9 cellular contexts compared by ENCODE assay signal in genomic region chr16:28181557-28181914, GRCh38. TPM values are rescaled to one million over a fixed set of nuclear protein-coding genes. Genes with fewer than 3 reads are reported as not detected.
A peak's percentile ranks its signal among the peaks of the same experiment; 100 is the strongest.
DNase-seq lines count a peak whose midpoint lies in the region; ATAC-seq and TF ChIP-seq lines count a peak whose summit lies in the region.
"Had no signal": no experiment of that assay in that cellular context is flagged by ENCODE, and none has a peak within 500 bp of the region (broad histone marks: within the 10 kb centered on the region; RNA-seq: fewer than 3 reads in every experiment).

No MANE protein-coding gene starts in this region.

- CTCF ChIA-PET in activated CD8-positive, alpha-beta T cell treated with anti-CD3 and anti-CD28 coated beads for 36 hours (lab: Charles Lee): interaction anchor here (1.0 to 1.3 kb wide), 3 partner anchors 15 to 36 kb away, joined by 3 to 5 read pairs (median 4); no protein-coding TSS in a partner anchor

- no peak overlapping the region for H2AFZ ChIP-seq in Karpas-422 (ENCODE audit: low read length)

- H3K9me3 ChIP-seq in left ventricle myocardium inferior (replicated peaks): peaks cover 5% of the 10 kb centered on the region
- no peaks in the 10 kb centered on the region for H3K9me3 ChIP-seq in Karpas-422 (ENCODE audit: low read length)

- peaks cover 3% of the 10 kb centered on the region for H3K9me3 Mint-ChIP-seq in activated CD8-positive, alpha-beta T cell treated with anti-CD3 and anti-CD28 coated beads for 36 hours

- peak overlapping the region; percentile 96 for H3K27ac Mint-ChIP-seq in activated CD8-positive, alpha-beta T cell treated with anti-CD3 and anti-CD28 coated beads for 36 hours

- DNase-seq in DMS 273 (lab: John Stamatoyannopoulos, UW; ENCODE audit: unreplicated experiment) (peak; percentile 23), DMS 273 treated with DMSO at 0.1 percent for 48 hours (lab: John Stamatoyannopoulos, UW) (no peak), left ventricle myocardium inferior (no peak), Karpas-422 (no peak)
- DNase-seq in activated CD8-positive, alpha-beta T cell treated with anti-CD3 and anti-CD28 coated beads for 36 hours: no peak
- DNase-seq in stimulated activated naive CD8-positive, alpha-beta T cell treated with anti-CD3 and anti-CD28 coated beads, Interleukin-15, Interleukin-2, amounts not matched to agents 100 U/mL and 50 U/mL, for 24 hours: no peak
- DNase-seq in activated CD4-positive, CD25-positive, alpha-beta regulatory T cell (lab: John Stamatoyannopoulos, UW): no peak

- H3K36me3 ChIP-seq in left ventricle myocardium inferior (peaks cover 12% of the 10 kb centered on the region), Karpas-422 (ENCODE audit: insufficient read depth, low read length) (peaks cover 52% of the 10 kb centered on the region)

- H3K27me3 Mint-ChIP-seq in activated CD8-positive, alpha-beta T cell treated with anti-CD3 and anti-CD28 coated beads for 36 hours: no peaks in the 10 kb centered on the region

- intact Hi-C loops in activated CD8-positive, alpha-beta T cell treated with anti-CD3 and anti-CD28 coated beads for 36 hours (cut with micrococcal nuclease): no loop called here
- intact Hi-C loops in left ventricle myocardium inferior (cut with micrococcal nuclease): no loop called here

- no peak overlapping the region for H3K4me3 ChIP-seq in left ventricle myocardium inferior
- no peak overlapping the region for H3K4me3 ChIP-seq in Karpas-422 (ENCODE audit: low read length)

- H3K4me3 Mint-ChIP-seq in activated CD8-positive, alpha-beta T cell treated with anti-CD3 and anti-CD28 coated beads for 36 hours: no peak overlapping the region

- peak overlapping the region; percentile 66 for H3K27ac ChIP-seq in left ventricle myocardium inferior (replicated peaks)
- no peak overlapping the region for H3K27ac ChIP-seq in Karpas-422 (ENCODE audit: low read length)
- H3K27ac ChIP-seq: 22Rv1 had no signal

- H3K36me3 Mint-ChIP-seq in activated CD8-positive, alpha-beta T cell treated with anti-CD3 and anti-CD28 coated beads for 36 hours (ENCODE audit: low read depth): peaks cover 79% of the 10 kb centered on the region

- peaks cover 73% of the 10 kb centered on the region for H3K4me1 Mint-ChIP-seq in activated CD8-positive, alpha-beta T cell treated with anti-CD3 and anti-CD28 coated beads for 36 hours (ENCODE audit: low read depth)

- ATAC-seq in activated CD8-positive, alpha-beta T cell treated with anti-CD3 and anti-CD28 coated beads for 36 hours: peak; percentile 21
- ATAC-seq in stimulated activated naive CD8-positive, alpha-beta T cell treated with anti-CD3 and anti-CD28 coated beads, Interleukin-15, Interleukin-2, amounts not matched to agents 100 U/mL and 50 U/mL, for 24 hours: peak; percentile 8
- no peak for ATAC-seq in HG03135 (IDR thresholded peaks at IDR 0.05; ENCODE audit: unreplicated experiment)

- no peak overlapping the region for H3K4me2 ChIP-seq in Karpas-422 (ENCODE audit: low read depth, low read length, poor library complexity, severe bottlenecking)

- H3K79me2 ChIP-seq in Karpas-422 (ENCODE audit: low read length): peaks cover 99% of the 10 kb centered on the region

- POLR2A ChIA-PET in activated CD8-positive, alpha-beta T cell treated with anti-CD3 and anti-CD28 coated beads for 36 hours (lab: Charles Lee): interaction anchor here (0.5 to 5.2 kb wide), 10 partner anchors 12 to 82 kb away, joined by 3 to 31 read pairs (median 4); no protein-coding TSS in a partner anchor

- H3K9me2 ChIP-seq in Karpas-422 (replicated peaks; ENCODE audit: insufficient read depth, low read length): no peaks in the 10 kb centered on the region

- H3K4me1 ChIP-seq in left ventricle myocardium inferior (peaks cover 52% of the 10 kb centered on the region), Karpas-422 (ENCODE audit: low read length) (peaks cover 28% of the 10 kb centered on the region)

- no peak overlapping the region for H3K9ac ChIP-seq in Karpas-422 (ENCODE audit: low read length)

- no peaks in the 10 kb centered on the region for H3K27me3 ChIP-seq in left ventricle myocardium inferior (ENCODE audit: low read depth)
- H3K27me3 ChIP-seq in Karpas-422 (ENCODE audit: low read length): no peaks in the 10 kb centered on the region

- no peak for TF ChIP-seq CTCF in activated CD8-positive, alpha-beta T cell treated with anti-CD3 and anti-CD28 coated beads for 36 hours (IDR thresholded peaks at IDR 0.05)
- TF ChIP-seq CTCF in left ventricle myocardium inferior (IDR thresholded peaks at IDR 0.05; ENCODE audit: borderline replicate concordance): no peak

- H4K20me1 ChIP-seq in Karpas-422 (ENCODE audit: insufficient read depth, low read depth, low read length): peaks cover 43% of the 10 kb centered on the region

RNA-seq across cellular contexts. Expression of gene XPO6, which starts 30.2 kb away (rescaled TPM):
- 100 to 1,000 TPM; 250 to 253 TPM for total RNA-seq in activated CD8-positive, alpha-beta T cell treated with anti-CD3 and anti-CD28 coated beads for 36 hours
- 26.4 TPM for total RNA-seq in left ventricle myocardium inferior
- 136 and 158 TPM in 2 replicates for total RNA-seq in Karpas-422 (2014; rRNA removed; shearing (Covaris generic); ENCODE audit: low replicate concordance)
